ENCODE assay signal across 1 cellular context in the genomic region with DNA sequence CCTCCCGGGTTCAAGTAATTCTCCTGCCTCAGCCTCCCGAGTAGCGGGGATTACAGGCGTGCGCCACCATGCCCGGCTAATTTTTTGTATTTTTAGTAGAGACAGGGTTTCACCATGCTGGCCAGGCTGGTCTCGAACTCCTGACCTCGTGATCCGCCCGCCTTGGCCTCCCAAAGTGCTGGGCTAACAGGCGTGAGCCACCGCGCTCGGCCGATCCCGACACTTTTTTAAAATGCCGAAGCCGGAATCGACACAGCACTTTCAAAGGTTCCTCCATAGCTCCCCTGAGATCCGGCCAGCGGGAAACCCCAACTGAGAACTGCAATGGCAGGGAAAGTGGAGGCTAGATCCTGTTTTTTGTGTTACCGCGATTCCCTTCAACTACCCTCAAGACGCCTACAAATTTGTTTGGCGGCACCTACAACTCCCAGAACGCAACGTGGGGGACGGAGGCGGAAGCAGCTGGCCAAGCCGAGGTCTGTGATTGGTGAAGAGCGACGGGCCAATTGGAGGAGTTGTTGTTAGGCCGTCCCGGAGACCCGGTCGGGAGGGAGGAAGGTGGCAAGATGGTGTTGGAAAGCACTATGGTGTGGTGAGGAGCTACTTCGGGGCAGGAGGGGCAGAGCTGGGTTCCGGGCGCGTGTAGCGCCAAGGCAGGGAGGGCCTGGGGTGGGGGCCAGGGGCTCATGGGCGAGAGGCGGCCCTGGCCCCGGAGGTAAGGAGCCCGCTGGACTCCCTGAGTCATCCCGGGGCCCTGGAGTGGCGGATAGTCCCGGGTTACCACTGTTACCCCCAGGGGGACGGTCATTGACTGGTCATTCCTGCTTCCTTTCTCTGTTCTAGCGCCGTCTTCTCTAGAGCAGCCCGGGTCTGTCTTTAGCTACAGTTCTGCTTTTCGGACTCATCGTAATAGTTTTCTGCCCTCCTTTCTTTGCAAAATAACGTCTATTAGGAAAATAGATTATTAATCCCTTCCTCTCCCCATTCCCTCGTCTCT.
TF ChIP-seq lines count a peak whose summit lies in the region.

A gene (plus strand): TSS at position 518 of the 997 bp plus-strand sequence. CDS start 49 bp downstream, at position 567.

TF ChIP-seq in SK-N-SH, 30 proteins besides CTCF, POLR2A, EP300 and RAD21 (continued from another document):
- TF ChIP-seq, protein P1, sequence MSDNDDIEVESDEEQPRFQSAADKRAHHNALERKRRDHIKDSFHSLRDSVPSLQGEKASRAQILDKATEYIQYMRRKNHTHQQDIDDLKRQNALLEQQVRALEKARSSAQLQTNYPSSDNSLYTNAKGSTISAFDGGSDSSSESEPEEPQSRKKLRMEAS (IDR thresholded peaks at IDR 0.05; ENCODE audit: low read depth) = peak; percentile 87
- TF ChIP-seq TAF1 (IDR thresholded peaks at IDR 0.05; ENCODE audit: borderline replicate concordance, low read depth, low read length) (peak; percentile 75), FOXM1 (IDR thresholded peaks at IDR 0.05; ENCODE audit: low read depth) (no peak), POLR2AphosphoS5 (IDR thresholded peaks at IDR 0.05; ENCODE audit: low read depth, low read length) (peak; percentile 97)
